In genomic region chr16:76346210-76346609, GRCh38 we compare ENCODE assay signal across 20 cellular contexts.
"Had no signal": no experiment of that assay in that cellular context is flagged by ENCODE, and none has a peak within 500 bp of the region (broad histone marks: within the 10 kb centered on the region; RNA-seq: fewer than 3 reads in every experiment).

No MANE protein-coding gene starts in this region.

- H3K27ac ChIP-seq: KMS-11, RWPE1 had no signal

- DNase-seq: Kasumi-1, MM.1S, NCI-H1105, NCI-H1417, NCI-H1436 treated with DMSO at 0.1 percent for 48 hours, NCI-H1694, NCI-H187 treated with DMSO at 0.1 percent for 48 hours, NCI-H2081 treated with DMSO at 0.1 percent for 48 hours, NCI-H2171, NCI-H226, NCI-H446, NCI-H510A, NCI-H524 treated with DMSO at 0.1 percent for 48 hours, NCI-H69, NCI-H774, PC-3, SHP77 had no signal

- H3K4me3 ChIP-seq: K562 had no signal

- H3K4me2 ChIP-seq: KMS-11 had no signal

- H3K9ac ChIP-seq: KMS-11 had no signal
